ENCODE assay signal across 16 cellular contexts in genomic region chr6:90559931-90560330, GRCh38. TPM values are rescaled to one million over a fixed set of nuclear protein-coding genes. Genes with fewer than 3 reads are reported as not detected.
DNase-seq lines count a peak whose midpoint lies in the region; ATAC-seq and TF ChIP-seq lines count a peak whose summit lies in the region.
"Had no signal": no experiment of that assay in that cellular context is flagged by ENCODE, and none has a peak within 500 bp of the region (broad histone marks: within the 10 kb centered on the region; RNA-seq: fewer than 3 reads in every experiment).

No MANE protein-coding gene starts in this region.

- H3K4me1 Mint-ChIP-seq in effector memory CD8-positive, alpha-beta T cell (ENCODE audit: low read depth in 2 of 2) = peaks cover 25 to 33% of the 10 kb centered on the region in 2 donors
- peaks cover 12 to 41% (median 31%) of the 10 kb centered on the region in 7 donors for H3K4me1 Mint-ChIP-seq in naive thymus-derived CD4-positive, alpha-beta T cell

- H3K4me3 Mint-ChIP-seq in effector memory CD8-positive, alpha-beta T cell = peak overlapping the region in 1 of 2 donors; percentile 2
- H3K4me3 Mint-ChIP-seq in naive thymus-derived CD4-positive, alpha-beta T cell = peak overlapping the region in 1 of 10 donors; percentile 3

- ATAC-seq in PC-3 (peak; percentile 56), HG02588 (IDR thresholded peaks at IDR 0.05; ENCODE audit: unreplicated experiment) (no peak)
- ATAC-seq in effector memory CD8-positive, alpha-beta T cell (replicated peaks) = peak; percentile 47
- peak; percentile 37 for ATAC-seq in naive thymus-derived CD4-positive, alpha-beta T cell
- ATAC-seq: GM12878, HCT116 had no signal

- H3K9me3 ChIP-seq in PC-3 (ENCODE audit: low read length) = no peaks in the 10 kb centered on the region
- H3K9me3 ChIP-seq in naive thymus-derived CD4-positive, alpha-beta T cell (ENCODE audit: control insufficient read depth in 2 of 3, low read length in 3 of 3) = no peaks in the 10 kb centered on the region
- no peaks in the 10 kb centered on the region for H3K9me3 ChIP-seq in esophagus muscularis mucosa
- H3K9me3 ChIP-seq: BLaER1 treated with 17β-estradiol and CSF1 and Interleukin-3, amounts not matched to agents 10 nM and 100 nM had no signal

- DNase-seq in Ammon's horn (ENCODE audit: low spot score) (peak; percentile 48), PC-3 (no peak), NCI-H2196 (lab: John Stamatoyannopoulos, UW; ENCODE audit: unreplicated experiment) (no peak), dedifferentiated amniotic fluid mesenchymal stem cell (ENCODE audit: extremely low spot score) (no peak), esophagus muscularis mucosa (ENCODE audit: extremely low spot score) (no peak)
- DNase-seq in effector memory CD8-positive, alpha-beta T cell = no peak
- no peak for DNase-seq in naive thymus-derived CD4-positive, alpha-beta T cell
- DNase-seq: 8988T; AML-193; CD4-positive, alpha-beta memory T cell; DMS79; GM23248 had no signal

- TF ChIP-seq POLR2A in esophagus muscularis mucosa (IDR thresholded peaks at IDR 0.05; ENCODE audit: low read depth) = no peak

- H3F3A ChIP-seq in PC-3 (ENCODE audit: low read length, unreplicated experiment) = no peaks in the 10 kb centered on the region

- H3K4me2 ChIP-seq in PC-3 (ENCODE audit: low read length) = no peak overlapping the region
- H3K4me2 ChIP-seq: BLaER1 treated with 17β-estradiol and CSF1 and Interleukin-3, amounts not matched to agents 10 nM and 100 nM had no signal

- H3K36me3 Mint-ChIP-seq in effector memory CD8-positive, alpha-beta T cell (ENCODE audit: insufficient read depth) = peaks cover 53% of the 10 kb centered on the region
- peaks cover 19 to 55% (median 46%) of the 10 kb centered on the region in 5 donors for H3K36me3 Mint-ChIP-seq in naive thymus-derived CD4-positive, alpha-beta T cell

- H2AFZ ChIP-seq in PC-3 (ENCODE audit: low read length) = no peak overlapping the region
- H2AFZ ChIP-seq: GM23248 had no signal

- TF ChIP-seq EP300 in esophagus muscularis mucosa (IDR thresholded peaks at IDR 0.05) = no peak

- H4K20me1 ChIP-seq in PC-3 (ENCODE audit: low read length) = no peaks in the 10 kb centered on the region

- WGBS in esophagus muscularis mucosa = 76% methylated on average over 4 of the region's 4 CpGs

- no peaks in the 10 kb centered on the region for H3K9me3 Mint-ChIP-seq in effector memory CD8-positive, alpha-beta T cell
- no peaks in the 10 kb centered on the region for H3K9me3 Mint-ChIP-seq in naive thymus-derived CD4-positive, alpha-beta T cell
- H3K9me3 Mint-ChIP-seq: CD4-positive, alpha-beta memory T cell had no signal

- no peak overlapping the region for H3K27ac ChIP-seq in PC-3 (ENCODE audit: low read length)
- no peak overlapping the region for H3K27ac ChIP-seq in naive thymus-derived CD4-positive, alpha-beta T cell (ENCODE audit: low read depth, low read length)
- H3K27ac ChIP-seq in esophagus muscularis mucosa (replicated peaks in 1 of 4) = no peak overlapping the region
- H3K27ac ChIP-seq: BLaER1 treated with 17β-estradiol and CSF1 and Interleukin-3, amounts not matched to agents 10 nM and 100 nM; GM23248 had no signal

- H3K79me2 ChIP-seq in PC-3 (ENCODE audit: low read length) = no peaks in the 10 kb centered on the region

- H3K4me3 ChIP-seq in PC-3 (ENCODE audit: low read length) = no peak overlapping the region
- no peak overlapping the region for H3K4me3 ChIP-seq in naive thymus-derived CD4-positive, alpha-beta T cell (ENCODE audit: low read length)
- no peak overlapping the region for H3K4me3 ChIP-seq in esophagus muscularis mucosa
- H3K4me3 ChIP-seq: BLaER1 treated with 17β-estradiol and CSF1 and Interleukin-3, amounts not matched to agents 10 nM and 100 nM; GM12878; GM23248 had no signal

- BruUV-seq in PC-3 (replicated peaks; lab: Mats Ljungman, UMichigan) = no TSS peak

- H3K27me3 ChIP-seq in PC-3 (ENCODE audit: low read length) (no peaks in the 10 kb centered on the region), esophagus muscularis mucosa (no peaks in the 10 kb centered on the region)
- no peaks in the 10 kb centered on the region for H3K27me3 ChIP-seq in naive thymus-derived CD4-positive, alpha-beta T cell (ENCODE audit: control insufficient read depth in 2 of 2, insufficient read depth in 2 of 2, low read length in 2 of 2)
- H3K27me3 ChIP-seq: BLaER1 treated with 17β-estradiol and CSF1 and Interleukin-3, amounts not matched to agents 10 nM and 100 nM had no signal

- peak overlapping the region in 1 of 2 donors; percentile 60 for H3K27ac Mint-ChIP-seq in effector memory CD8-positive, alpha-beta T cell
- H3K27ac Mint-ChIP-seq in naive thymus-derived CD4-positive, alpha-beta T cell = peak overlapping the region in 4 of 9 donors; percentile 6 to 17 (median 16)

- H3K36me3 ChIP-seq in PC-3 (ENCODE audit: low read depth, low read length) = peaks cover 20% of the 10 kb centered on the region; the same call in 1 of the 2 replicates
- H3K36me3 ChIP-seq in naive thymus-derived CD4-positive, alpha-beta T cell (ENCODE audit: control insufficient read depth in 2 of 3, insufficient read depth in 3 of 3, low read length in 3 of 3) = peaks cover 0 to 34% (median 34%) of the 10 kb centered on the region in 3 experiments
- peaks cover 29 to 83% (median 57%) of the 10 kb centered on the region in 4 donors for H3K36me3 ChIP-seq in esophagus muscularis mucosa

- H3K9ac ChIP-seq in PC-3 (ENCODE audit: low read length) = no peak overlapping the region
- H3K9ac ChIP-seq: BLaER1 treated with 17β-estradiol and CSF1 and Interleukin-3, amounts not matched to agents 10 nM and 100 nM; GM23248 had no signal

- no peaks in the 10 kb centered on the region for H3K27me3 Mint-ChIP-seq in effector memory CD8-positive, alpha-beta T cell
- H3K27me3 Mint-ChIP-seq in naive thymus-derived CD4-positive, alpha-beta T cell = no peaks in the 10 kb centered on the region
- H3K27me3 Mint-ChIP-seq: CD4-positive, alpha-beta memory T cell had no signal

- no peaks in the 10 kb centered on the region for H3K9me2 ChIP-seq in PC-3 (replicated peaks; ENCODE audit: low read length)

- POLR2A ChIA-PET in PC-3 (lab: Charles Lee; ENCODE audit: unreplicated experiment) = no interaction called here
- POLR2A ChIA-PET in naive thymus-derived CD4-positive, alpha-beta T cell (lab: Charles Lee) = interaction anchor here (0.5 kb wide), 1 partner anchor 192 kb away, joined by 3 read pairs; no protein-coding TSS in a partner anchor

- TF ChIP-seq CTCF in PC-3 (conservative IDR thresholded peaks at IDR 0.05; ENCODE audit: low read depth, low read length) (no peak), esophagus muscularis mucosa (IDR thresholded peaks at IDR 0.05) (no peak)

- H3K4me1 ChIP-seq in PC-3 (ENCODE audit: insufficient read depth, low read length) (no peaks in the 10 kb centered on the region), esophagus muscularis mucosa (no peaks in the 10 kb centered on the region)
- H3K4me1 ChIP-seq in naive thymus-derived CD4-positive, alpha-beta T cell (ENCODE audit: control insufficient read depth in 2 of 2, insufficient read depth in 2 of 2, low read length in 2 of 2) = peaks cover 5 to 7% of the 10 kb centered on the region in 2 donors
- H3K4me1 ChIP-seq: BLaER1 treated with 17β-estradiol and CSF1 and Interleukin-3, amounts not matched to agents 10 nM and 100 nM had no signal

- intact Hi-C loops in PC-3 (cut with micrococcal nuclease) (no loop called here), esophagus muscularis mucosa (cut with DNase I) (no loop called here)
- intact Hi-C loops in naive thymus-derived CD4-positive, alpha-beta T cell (cut with micrococcal nuclease) = no loop called here

- CTCF ChIA-PET in PC-3 (lab: Charles Lee) = no interaction called here
- CTCF ChIA-PET in naive thymus-derived CD4-positive, alpha-beta T cell (lab: Charles Lee) = no interaction called here

RNA-seq across cellular contexts. Expression of gene MAP3K7, which starts 26.9 kb away (rescaled TPM):
- total RNA-seq in PC-3 (2014; rRNA removed) (14.0 and 17.1 TPM in 2 replicates), esophagus muscularis mucosa (10 to 100 TPM; 17.0 to 19.7 (median 18.2) TPM)
- 10 to 100 TPM; 16.1 to 38.5 (median 29.9) TPM for total RNA-seq in naive thymus-derived CD4-positive, alpha-beta T cell
- 10 to 100 TPM; 15.8 to 25.4 TPM for polyA plus RNA-seq in naive thymus-derived CD4-positive, alpha-beta T cell
